Comparison of ENCODE assay signal across 8 cellular contexts in the genomic region with DNA sequence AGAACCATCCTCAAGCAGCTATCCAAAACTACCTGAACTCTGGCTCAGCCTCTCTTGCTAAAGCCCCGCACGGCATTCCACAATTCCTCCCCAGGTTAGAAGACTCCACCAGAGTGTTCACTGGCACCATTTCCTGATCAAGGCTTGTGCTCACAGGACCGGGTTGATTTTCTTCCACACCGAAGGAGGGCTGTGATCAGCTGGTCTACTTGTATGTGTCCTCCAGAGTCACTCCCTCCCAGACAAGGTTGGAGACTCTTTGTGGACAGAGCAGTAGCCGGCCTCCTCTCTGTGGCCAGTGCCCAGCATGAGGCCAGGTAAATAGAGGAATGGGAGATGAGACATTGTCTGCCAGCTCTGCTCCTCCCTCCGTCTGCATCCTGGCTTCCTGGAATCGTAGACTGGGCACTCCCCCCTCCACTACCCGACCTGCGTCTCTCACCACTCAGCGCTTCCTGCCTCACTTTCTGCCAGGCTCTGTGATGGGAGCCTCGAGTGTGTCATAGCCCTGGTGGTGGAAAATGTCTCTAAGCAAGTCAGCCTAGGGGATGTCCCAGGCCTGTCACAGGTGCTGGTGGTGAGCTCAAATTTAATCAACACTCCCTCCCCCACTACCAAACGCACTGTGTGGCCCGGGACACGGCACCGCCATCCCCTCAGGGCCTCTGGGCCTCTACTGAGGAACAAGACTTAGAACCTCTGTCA. TPM values are rescaled to one million over a fixed set of nuclear protein-coding genes. Genes with fewer than 3 reads are reported as not detected.
DNase-seq lines count a peak whose midpoint lies in the region; ATAC-seq lines count a peak whose summit lies in the region.

No MANE protein-coding gene starts in this region.

- H3K4me3 ChIP-seq in BLaER1 = no peak overlapping the region

- H3K36me3 Mint-ChIP-seq in activated CD4-positive, alpha-beta T cell treated with anti-CD3 and anti-CD28 coated beads for 36 hours (ENCODE audit: low read depth) = peaks cover 48% of the 10 kb centered on the region
- no peaks in the 10 kb centered on the region for H3K36me3 Mint-ChIP-seq in dendritic cell treated with granulocyte-macrophage colony-stimulating factor and Interleukin-4, amounts not matched to agents 40 ng/mL and 50 ng/mL, for 4 days (ENCODE audit: low read depth)

- H3K4me3 Mint-ChIP-seq in activated CD4-positive, alpha-beta T cell treated with anti-CD3 and anti-CD28 coated beads for 36 hours = peak overlapping the region; percentile 79
- no peak overlapping the region for H3K4me3 Mint-ChIP-seq in dendritic cell treated with granulocyte-macrophage colony-stimulating factor and Interleukin-4, amounts not matched to agents 40 ng/mL and 50 ng/mL, for 4 days

- H3K9me3 ChIP-seq in BLaER1 = no peaks in the 10 kb centered on the region

- DNase-seq in activated CD4-positive, alpha-beta T cell treated with anti-CD3 and anti-CD28 coated beads for 36 hours = peak; percentile 96
- DNase-seq in stimulated activated CD4-positive, alpha-beta T cell treated with anti-CD3 and anti-CD28 coated beads, Interleukin-15, amount 100 ng/mL, for 24 hours = peak; percentile 95
- DNase-seq in medulla oblongata (ENCODE audit: extremely low spot score) (no peak), occipital lobe (lab: John Stamatoyannopoulos, UW) (no peak)

- no peaks in the 10 kb centered on the region for H4K20me1 ChIP-seq in BLaER1

- intact Hi-C loops in activated CD4-positive, alpha-beta T cell treated with anti-CD3 and anti-CD28 coated beads for 36 hours (cut with DNase I, micrococcal nuclease) = loop anchor here (1.0 to 2.0 kb wide), 13 partner anchors 16 to 161 kb away; partner anchors contain the start of genes IL2RB (in 2 of the 2), CYTH4 (in 1 of the 2) and KCTD17 (in 1 of the 2)
- intact Hi-C loops in dendritic cell treated with granulocyte-macrophage colony-stimulating factor and Interleukin-4, amounts not matched to agents 40 ng/mL and 50 ng/mL, for 4 days (cut with micrococcal nuclease) = no loop called here

- H3K27ac Mint-ChIP-seq in activated CD4-positive, alpha-beta T cell treated with anti-CD3 and anti-CD28 coated beads for 36 hours = peak overlapping the region; percentile 98
- peak overlapping the region; percentile 13 for H3K27ac Mint-ChIP-seq in dendritic cell treated with granulocyte-macrophage colony-stimulating factor and Interleukin-4, amounts not matched to agents 40 ng/mL and 50 ng/mL, for 4 days

- POLR2A ChIA-PET in activated CD4-positive, alpha-beta T cell treated with anti-CD3 and anti-CD28 coated beads for 36 hours (lab: Charles Lee) = interaction anchor here (0.5 to 6.6 kb wide), 25 partner anchors 9 to 1968 kb away, joined by 3 to 53 read pairs (median 4); partner anchors contain the start of gene IL2RB

- H3K4me2 ChIP-seq in BLaER1 = peak overlapping the region; percentile 52

- H3K4me1 Mint-ChIP-seq in activated CD4-positive, alpha-beta T cell treated with anti-CD3 and anti-CD28 coated beads for 36 hours = peaks cover 76% of the 10 kb centered on the region
- peaks cover 5% of the 10 kb centered on the region for H3K4me1 Mint-ChIP-seq in dendritic cell treated with granulocyte-macrophage colony-stimulating factor and Interleukin-4, amounts not matched to agents 40 ng/mL and 50 ng/mL, for 4 days (ENCODE audit: low read depth)

- H3K27me3 ChIP-seq in BLaER1 = no peaks in the 10 kb centered on the region

- ATAC-seq in GM19452 (IDR thresholded peaks at IDR 0.05; ENCODE audit: unreplicated experiment) (peak; percentile 92), HG03565 (IDR thresholded peaks at IDR 0.05; ENCODE audit: unreplicated experiment) (peak; percentile 52)
- ATAC-seq in activated CD4-positive, alpha-beta T cell treated with anti-CD3 and anti-CD28 coated beads for 36 hours = peak; percentile 94

- H3K9ac ChIP-seq in BLaER1 = no peak overlapping the region

- no peaks in the 10 kb centered on the region for H3K27me3 Mint-ChIP-seq in activated CD4-positive, alpha-beta T cell treated with anti-CD3 and anti-CD28 coated beads for 36 hours
- H3K27me3 Mint-ChIP-seq in dendritic cell treated with granulocyte-macrophage colony-stimulating factor and Interleukin-4, amounts not matched to agents 40 ng/mL and 50 ng/mL, for 4 days = peaks cover 15% of the 10 kb centered on the region

- peak overlapping the region; percentile 37; the same call in 1 of the 2 replicates for H3K27ac ChIP-seq in BLaER1

- H3K4me1 ChIP-seq in BLaER1 = peaks cover 18% of the 10 kb centered on the region

- no peaks in the 10 kb centered on the region for H3K9me3 Mint-ChIP-seq in activated CD4-positive, alpha-beta T cell treated with anti-CD3 and anti-CD28 coated beads for 36 hours (ENCODE audit: low read depth)
- H3K9me3 Mint-ChIP-seq in dendritic cell treated with granulocyte-macrophage colony-stimulating factor and Interleukin-4, amounts not matched to agents 40 ng/mL and 50 ng/mL, for 4 days = no peaks in the 10 kb centered on the region

- CTCF ChIA-PET in activated CD4-positive, alpha-beta T cell treated with anti-CD3 and anti-CD28 coated beads for 36 hours (lab: Charles Lee) = interaction anchor here (0.7 to 5.8 kb wide), 23 partner anchors 8 to 340 kb away, joined by 3 to 53 read pairs (median 4); partner anchors contain the start of gene IL2RB

- no peaks in the 10 kb centered on the region for H3K36me3 ChIP-seq in BLaER1

RNA-seq across cellular contexts. Expression of gene TMPRSS6, which starts 12.5 kb away (rescaled TPM):
- total RNA-seq in activated CD4-positive, alpha-beta T cell treated with anti-CD3 and anti-CD28 coated beads for 36 hours = 10 to 100 TPM; 17.6 to 20.2 TPM
- not detected for total RNA-seq in occipital lobe

RNA-seq across cellular contexts. Expression of gene IL2RB, which starts 27.7 kb away (rescaled TPM):
- total RNA-seq in activated CD4-positive, alpha-beta T cell treated with anti-CD3 and anti-CD28 coated beads for 36 hours = 100 to 1,000 TPM; 204 to 231 TPM
- not detected for total RNA-seq in occipital lobe

Comparison
In these comparisons a context has a peak if more than half of its experiments do, and no peak if none do; other contexts are left out.
1. DNase-seq: peak in activated CD4-positive, alpha-beta T cell treated with anti-CD3 and anti-CD28 coated beads for 36 hours (single experiment) and stimulated activated CD4-positive, alpha-beta T cell treated with anti-CD3 and anti-CD28 coated beads, Interleukin-15, amount 100 ng/mL, for 24 hours (single experiment); none in medulla oblongata (single experiment) and occipital lobe (single experiment).
2. RNA of gene TMPRSS6, which starts 12.5 kb away (total RNA-seq): 17.6 to 20.2 TPM in activated CD4-positive, alpha-beta T cell treated with anti-CD3 and anti-CD28 coated beads for 36 hours; not detected in occipital lobe (single experiment); every median in the first group is over 10 times any median in the second.
3. RNA of gene IL2RB, which starts 27.7 kb away (total RNA-seq): 204 to 231 TPM in activated CD4-positive, alpha-beta T cell treated with anti-CD3 and anti-CD28 coated beads for 36 hours; not detected in occipital lobe (single experiment); every median in the first group is over 100 times any median in the second.
4. Peak in every context shown above with its lines, with median percentiles within 50 percentile points of each other: ATAC-seq.